ENCODE assay signal across 15 cellular contexts in the genomic region with DNA sequence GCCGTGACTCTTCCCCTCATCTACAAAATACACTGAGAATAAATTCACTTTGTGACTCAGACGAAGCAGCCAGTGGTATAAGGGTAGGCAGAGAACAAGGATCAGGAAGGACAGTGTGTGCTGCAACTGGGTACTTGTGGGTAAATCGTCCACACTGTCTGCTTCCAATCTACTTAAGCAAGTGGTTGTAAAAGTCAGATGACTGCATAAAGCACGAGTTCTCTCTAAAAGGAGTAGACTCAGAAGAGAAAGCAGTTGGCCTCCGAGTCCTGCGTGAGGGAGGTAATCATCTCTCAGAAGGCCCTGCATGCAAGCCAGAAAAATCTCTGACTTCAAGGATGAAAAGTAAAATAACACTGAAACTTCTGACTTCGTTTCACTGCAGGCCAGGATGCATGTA. TPM values are rescaled to one million over a fixed set of nuclear protein-coding genes. Genes with fewer than 3 reads are reported as not detected.
DNase-seq lines count a peak whose midpoint lies in the region; ATAC-seq, FAIRE-seq and TF ChIP-seq lines count a peak whose summit lies in the region.
"Had no signal": no experiment of that assay in that cellular context is flagged by ENCODE, and none has a peak within 500 bp of the region (broad histone marks: within the 10 kb centered on the region; RNA-seq: fewer than 3 reads in every experiment).

No MANE protein-coding gene starts in this region.

- H3K4me3 ChIP-seq in AG09309 (ENCODE audit: control insufficient read depth, low read depth, low read length), result no peak overlapping the region
- H3K4me3 ChIP-seq in rectal smooth muscle tissue (ENCODE audit: low read length), result no peak overlapping the region
- no peak overlapping the region for H3K4me3 ChIP-seq in H7 (ENCODE audit: insufficient read depth, low read depth, low read length)
- H3K4me3 ChIP-seq: tibial nerve had no signal

- no peak overlapping the region for H3K9ac ChIP-seq in rectal smooth muscle tissue (ENCODE audit: low read length)

- H3K27ac Mint-ChIP-seq in activated naive CD4-positive, alpha-beta T cell treated with anti-CD3 and anti-CD28 coated beads, Interleukin-2, amount 50 U/mL, for 72 hours, result peak overlapping the region in 1 of 2 donors; percentile 35
- H3K27ac Mint-ChIP-seq: CD4-positive, CD25-positive, alpha-beta regulatory T cell; natural killer cell treated with Interleukin-12 subunit alpha and Interleukin-12 subunit beta and Interleukin-15 and Interleukin-18, amount 100 ng/mL, for 72 hours had no signal

- H3K27ac ChIP-seq in rectal smooth muscle tissue (ENCODE audit: low read depth, low read length), result peak overlapping the region; percentile 96

- no peak for TF ChIP-seq CTCF in AG09309 (IDR thresholded peaks at IDR 0.05; ENCODE audit: control insufficient read depth, insufficient read depth, low read depth, low read length, missing control alignments)

- no peaks in the 10 kb centered on the region for H3K9me3 Mint-ChIP-seq in activated naive CD4-positive, alpha-beta T cell treated with anti-CD3 and anti-CD28 coated beads, Interleukin-2, amount 50 U/mL, for 72 hours
- H3K9me3 Mint-ChIP-seq: CD4-positive, CD25-positive, alpha-beta regulatory T cell; natural killer cell treated with Interleukin-12 subunit alpha and Interleukin-12 subunit beta and Interleukin-15 and Interleukin-18, amount 100 ng/mL, for 72 hours had no signal

- ATAC-seq in activated naive CD4-positive, alpha-beta T cell treated with anti-CD3 and anti-CD28 coated beads, Interleukin-2, amount 50 U/mL, for 72 hours, result no peak
- ATAC-seq: natural killer cell treated with Interleukin-12 subunit alpha and Interleukin-12 subunit beta and Interleukin-15 and Interleukin-18, amount 100 ng/mL, for 72 hours had no signal

- H3K36me3 ChIP-seq in rectal smooth muscle tissue (ENCODE audit: control insufficient read depth, insufficient read depth, low read length), result peaks cover under 1% of the 10 kb centered on the region
- H3K36me3 ChIP-seq in H7 (replicated peaks; ENCODE audit: control insufficient read depth, insufficient read depth, low read length), result peaks cover 5% of the 10 kb centered on the region

- FAIRE-seq in GM12892 (lab: Jason Lieb, UNC), result no peak

- peaks cover 0 to 6% of the 10 kb centered on the region in 2 donors for H3K36me3 Mint-ChIP-seq in activated naive CD4-positive, alpha-beta T cell treated with anti-CD3 and anti-CD28 coated beads, Interleukin-2, amount 50 U/mL, for 72 hours

- no peak for TF ChIP-seq POLR2A in GM12892 (IDR thresholded peaks at IDR 0.05; ENCODE audit: low read depth, low read length)

- peak; percentile 39 for DNase-seq in AG09309 (ENCODE audit: low read depth)
- peak; percentile 95 for DNase-seq in amniotic epithelial cell (ENCODE audit: low read depth)
- DNase-seq in hepatic stellate cell (ENCODE audit: low spot score), result peak; percentile 23
- DNase-seq in H7, result no peak
- DNase-seq in NCI-H1930 (lab: John Stamatoyannopoulos, UW), result no peak
- DNase-seq in activated naive CD4-positive, alpha-beta T cell treated with anti-CD3 and anti-CD28 coated beads, Interleukin-2, amount 50 U/mL, for 72 hours (ENCODE audit: low spot score in 2 of 2), result no peak
- no peak for DNase-seq in GM12892 (ENCODE audit: insufficient read length)
- DNase-seq: CD4-positive, CD25-positive, alpha-beta regulatory T cell; cerebellar nuclear complex; NCI-H146; OCI-M1; T1000 had no signal

- H3K27me3 ChIP-seq in rectal smooth muscle tissue (ENCODE audit: control insufficient read depth, insufficient read depth, low read length), result no peaks in the 10 kb centered on the region
- H3K27me3 ChIP-seq in H7 (ENCODE audit: control insufficient read depth, insufficient read depth, low read length), result no peaks in the 10 kb centered on the region
- H3K27me3 ChIP-seq: tibial nerve had no signal

- H3K4me1 ChIP-seq in rectal smooth muscle tissue (ENCODE audit: control insufficient read depth, insufficient read depth, low read length), result peaks cover 26% of the 10 kb centered on the region

RNA-seq across cellular contexts. Expression of a gene that starts 43.1 kb away (rescaled TPM):
- 19.2 and 22.1 TPM in 2 replicates for total RNA-seq in H7 (2014; rRNA removed; shearing (Covaris generic))
- 10 to 100 TPM; 52.8 to 54.0 TPM for total RNA-seq in activated naive CD4-positive, alpha-beta T cell treated with anti-CD3 and anti-CD28 coated beads, Interleukin-2, amount 50 U/mL, for 72 hours
- polyA plus RNA-seq in GM12892 (2012; ENCODE audit: missing spikeins), result 17.2 TPM

Comparison
In these comparisons a context has a peak if more than half of its experiments do, and no peak if none do; other contexts are left out.
1. DNase-seq: peak in AG09309 (single experiment), amniotic epithelial cell (single experiment) and hepatic stellate cell (single experiment); none in H7 (single experiment), NCI-H1930 (0 of 2), activated naive CD4-positive, alpha-beta T cell treated with anti-CD3 and anti-CD28 coated beads, Interleukin-2, amount 50 U/mL, for 72 hours (0 of 2) and GM12892 (single experiment).